ENCODE assay signal across 16 cellular contexts in the genomic region with DNA sequence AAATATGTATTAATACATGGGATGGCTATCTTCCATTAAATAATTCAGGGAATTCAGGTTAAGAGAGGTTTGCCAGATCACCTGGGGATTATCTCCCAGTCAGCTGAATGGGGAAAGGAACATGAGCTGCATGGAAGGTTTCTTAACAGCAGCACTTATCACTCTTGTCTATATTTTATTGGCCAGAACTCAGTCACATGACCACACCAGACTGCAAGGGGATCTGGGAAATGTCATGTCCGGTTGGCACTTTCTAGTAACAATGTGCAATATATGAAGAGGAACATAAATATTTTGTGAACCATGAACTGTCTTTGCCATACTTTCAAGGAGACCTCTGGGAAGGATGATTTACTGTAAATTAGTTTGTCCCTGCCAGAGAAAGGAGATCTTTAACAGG.
DNase-seq lines count a peak whose midpoint lies in the region; ATAC-seq and TF ChIP-seq lines count a peak whose summit lies in the region.
"Had no signal": no experiment of that assay in that cellular context is flagged by ENCODE, and none has a peak within 500 bp of the region (broad histone marks: within the 10 kb centered on the region; RNA-seq: fewer than 3 reads in every experiment).

No MANE protein-coding gene starts in this region.

- DNase-seq in M059J (ENCODE audit: low read depth) (peak; percentile 18), adipocyte (ENCODE audit: low read depth) (peak; percentile 23), mesothelial cell of epicardium (ENCODE audit: low spot score in 2 of 2, unreplicated experiment in 2 of 2) (no peak), DMS53 (lab: John Stamatoyannopoulos, UW) (no peak), posterior cingulate gyrus (no peak)
- DNase-seq: CD4-positive, alpha-beta T cell; H7; KBM-7; MV-4-11; NCI-H1694 treated with DMSO at 0.1 percent for 48 hours; NCI-H226; NCI-H524; NCI-H82 had no signal

- peaks cover 9% of the 10 kb centered on the region for H3K9me3 Mint-ChIP-seq in mesothelial cell of epicardium

- peaks cover 3% of the 10 kb centered on the region for H3K36me3 Mint-ChIP-seq in mesothelial cell of epicardium

- peak overlapping the region; percentile 76 for H3K27ac Mint-ChIP-seq in mesothelial cell of epicardium
- H3K27ac Mint-ChIP-seq: CD4-positive, alpha-beta T cell had no signal

- ATAC-seq in HG03439 (IDR thresholded peaks at IDR 0.05; ENCODE audit: unreplicated experiment) (no peak), HG02938 (IDR thresholded peaks at IDR 0.05; ENCODE audit: unreplicated experiment) (no peak)

- H3K4me3 ChIP-seq in ACC112 (ENCODE audit: low read depth, low read length) (no peak overlapping the region), adipocyte (ENCODE audit: low read length) (no peak overlapping the region)

- peak overlapping the region; percentile 15 for H2AFZ ChIP-seq in ACC112 (ENCODE audit: low read length, unreplicated experiment)

- intact Hi-C loops in posterior cingulate gyrus (cut with DNase I) = no loop called here

- H3K9ac ChIP-seq in adipocyte (ENCODE audit: low read length) = no peak overlapping the region

- H3K4me1 Mint-ChIP-seq in mesothelial cell of epicardium = peaks cover 55% of the 10 kb centered on the region

- no peaks in the 10 kb centered on the region for H3K9me3 ChIP-seq in adipocyte (ENCODE audit: control insufficient read depth, low read length)

- no peak for TF ChIP-seq CTCF in mesothelial cell of epicardium (IDR thresholded peaks at IDR 0.05; ENCODE audit: unreplicated experiment)

- H3K36me3 ChIP-seq in ACC112 (ENCODE audit: insufficient read depth, low read length) (no peaks in the 10 kb centered on the region), adipocyte (ENCODE audit: control insufficient read depth, insufficient read depth, low read length, severe bottlenecking) (no peaks in the 10 kb centered on the region)

- no peak overlapping the region for H3K4me3 Mint-ChIP-seq in mesothelial cell of epicardium
- H3K4me3 Mint-ChIP-seq: CD4-positive, alpha-beta T cell had no signal

- no peaks in the 10 kb centered on the region for H3K27me3 ChIP-seq in ACC112 (ENCODE audit: insufficient read depth, low read length)
- H3K27me3 ChIP-seq in adipocyte (replicated peaks; ENCODE audit: control insufficient read depth, insufficient read depth, low read length) = no peaks in the 10 kb centered on the region

- no peak overlapping the region for H3K27ac ChIP-seq in ACC112 (ENCODE audit: low read depth, low read length)

- H3K4me1 ChIP-seq in ACC112 (ENCODE audit: control insufficient read depth, insufficient read depth, low read length, unreplicated experiment) (peaks cover 48% of the 10 kb centered on the region), adipocyte (ENCODE audit: control insufficient read depth, insufficient read depth, low read length) (peaks cover 54% of the 10 kb centered on the region)

- no peaks in the 10 kb centered on the region for H3K79me2 ChIP-seq in ACC112 (ENCODE audit: control insufficient read depth, insufficient read depth, low read length, unreplicated experiment)

- H3K27me3 Mint-ChIP-seq in mesothelial cell of epicardium (ENCODE audit: low read depth) = no peaks in the 10 kb centered on the region
- H3K27me3 Mint-ChIP-seq: CD4-positive, alpha-beta T cell had no signal

Comparison
In these comparisons a context has a peak if more than half of its experiments do, and no peak if none do; other contexts are left out.
1. DNase-seq: peak in M059J (single experiment) and adipocyte (single experiment); none in mesothelial cell of epicardium (0 of 2), DMS53 (single experiment) and posterior cingulate gyrus (0 of 10).